Comparison of ENCODE assay signal across 31 cellular contexts in the genomic region with DNA sequence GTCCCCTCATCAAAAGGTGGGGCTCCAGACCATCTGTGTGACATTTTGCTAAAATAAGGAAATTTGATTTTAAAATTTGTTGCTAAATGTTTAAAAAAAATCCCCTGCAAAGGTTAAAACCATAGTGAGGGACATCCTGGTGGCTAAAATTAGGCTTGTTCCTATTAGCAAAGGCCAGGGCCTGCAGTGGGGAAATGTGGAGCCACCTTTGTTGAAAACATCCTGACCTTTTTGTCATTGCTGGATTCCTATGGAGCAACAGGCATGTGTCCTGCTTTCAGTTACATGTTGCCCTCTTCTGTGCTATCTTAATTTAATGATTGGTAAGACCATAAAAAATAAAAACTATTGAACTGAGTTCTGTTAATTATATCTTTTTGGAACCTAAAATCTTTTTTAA.
"Had no signal": no experiment of that assay in that cellular context is flagged by ENCODE, and none has a peak within 500 bp of the region (broad histone marks: within the 10 kb centered on the region; RNA-seq: fewer than 3 reads in every experiment).

No MANE protein-coding gene starts in this region.

- H3K27ac ChIP-seq: colonic mucosa, epithelial cell of prostate, esophagus squamous epithelium, gastrocnemius medialis, heart right ventricle, left ventricle myocardium inferior, lower lobe of right lung had no signal

- H3K27me3 ChIP-seq: colonic mucosa, esophagus squamous epithelium, gastrocnemius medialis, heart right ventricle had no signal

- H3K4me1 Mint-ChIP-seq: endodermal cell; immature natural killer cell; mesothelial cell of epicardium; naive B cell; naive thymus-derived CD8-positive, alpha-beta T cell had no signal

- H3K27ac Mint-ChIP-seq: dendritic cell treated with granulocyte-macrophage colony-stimulating factor and Interleukin-4, amounts not matched to agents 40 ng/mL and 50 ng/mL, for 4 days; effector memory CD8-positive, alpha-beta T cell; endodermal cell; immature natural killer cell; mesothelial cell of epicardium; naive B cell; naive thymus-derived CD8-positive, alpha-beta T cell had no signal

- H3K4me3 ChIP-seq: colonic mucosa, esophagus squamous epithelium, gastrocnemius medialis, heart right ventricle, left ventricle myocardium inferior, lower lobe of right lung, mucosa of descending colon had no signal

- H3K27me3 Mint-ChIP-seq: dendritic cell treated with granulocyte-macrophage colony-stimulating factor and Interleukin-4, amounts not matched to agents 40 ng/mL and 50 ng/mL, for 4 days; effector memory CD8-positive, alpha-beta T cell; naive B cell had no signal

- H3K4me3 Mint-ChIP-seq: dendritic cell treated with granulocyte-macrophage colony-stimulating factor and Interleukin-4, amounts not matched to agents 40 ng/mL and 50 ng/mL, for 4 days; effector memory CD8-positive, alpha-beta T cell; endodermal cell; immature natural killer cell; mesothelial cell of epicardium; naive B cell; naive thymus-derived CD8-positive, alpha-beta T cell had no signal

- H3K36me3 ChIP-seq: colonic mucosa, esophagus squamous epithelium, gastrocnemius medialis, heart right ventricle, left ventricle myocardium inferior, lower lobe of right lung had no signal

- ATAC-seq: effector memory CD8-positive, alpha-beta T cell; esophagus mucosa; gastrocnemius medialis; left colon; left lobe of liver; lower lobe of right lung; mucosa of descending colon; naive thymus-derived CD8-positive, alpha-beta T cell had no signal

- H3K9me3 ChIP-seq: colonic mucosa, esophagus squamous epithelium, gastrocnemius medialis, heart right ventricle, left ventricle myocardium inferior, lower lobe of right lung, mucosa of descending colon had no signal

- H3K36me3 Mint-ChIP-seq: mesothelial cell of epicardium; naive B cell; naive thymus-derived CD8-positive, alpha-beta T cell had no signal

- DNase-seq: colonic mucosa; cortex of kidney; effector CD8-positive, alpha-beta T cell; effector memory CD8-positive, alpha-beta T cell; endodermal cell; erythroblast; esophagus squamous epithelium; foreskin fibroblast; foreskin melanocyte; gastrocnemius medialis; glutamatergic neuron; head of caudate nucleus; heart right ventricle; hippocampal formation; immature natural killer cell; islet precursor cell; kidney; kidney glomerular epithelial cell; left colon; left ventricle myocardium inferior; lower lobe of right lung; mesenchymal stem cell; mucosa of descending colon; naive B cell; naive thymus-derived CD8-positive, alpha-beta T cell had no signal

- H3K4me1 ChIP-seq: colonic mucosa, esophagus squamous epithelium, gastrocnemius medialis, lower lobe of right lung had no signal

- H3K9me3 Mint-ChIP-seq: dendritic cell treated with granulocyte-macrophage colony-stimulating factor and Interleukin-4, amounts not matched to agents 40 ng/mL and 50 ng/mL, for 4 days; endodermal cell; mesothelial cell of epicardium had no signal

- FAIRE-seq: endometrium, kidney had no signal
